11 cellular contexts compared by ENCODE assay signal in the genomic region with DNA sequence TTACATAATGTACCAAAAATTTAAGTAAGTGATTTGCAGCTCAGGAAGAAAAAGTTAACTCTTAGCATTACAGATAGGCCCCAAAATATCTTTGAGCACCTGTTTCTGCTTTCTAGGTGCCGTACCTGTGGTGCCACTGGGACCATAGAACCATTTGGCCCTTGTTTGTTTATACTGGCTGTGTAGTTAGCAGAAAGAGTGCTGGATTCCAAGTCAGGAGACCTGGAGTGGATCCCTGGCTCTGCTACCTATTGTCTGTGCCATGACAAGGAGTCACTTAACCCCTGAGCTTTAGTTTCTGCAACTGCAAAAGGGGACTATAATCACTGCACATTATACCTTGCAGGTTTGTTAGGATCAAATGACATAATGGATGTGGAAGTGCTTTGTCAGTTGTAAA.
DNase-seq lines count a peak whose midpoint lies in the region; ATAC-seq lines count a peak whose summit lies in the region.
"Had no signal": no experiment of that assay in that cellular context is flagged by ENCODE, and none has a peak within 500 bp of the region (broad histone marks: within the 10 kb centered on the region; RNA-seq: fewer than 3 reads in every experiment).

No MANE protein-coding gene starts in this region.

- ATAC-seq in left lobe of liver: peak; percentile 68
- ATAC-seq in HG03175 (IDR thresholded peaks at IDR 0.05; ENCODE audit: unreplicated experiment): no peak
- ATAC-seq: CD8-positive, alpha-beta T cell; GM12878 had no signal

- DNase-seq in NCI-H2029 treated with DMSO at 0.1 percent for 48 hours (lab: John Stamatoyannopoulos, UW) (peak; percentile 7), NCI-H2029 (lab: John Stamatoyannopoulos, UW) (no peak), NCI-H748 treated with DMSO at 0.1 percent for 48 hours (lab: John Stamatoyannopoulos, UW) (peak; percentile 11), left lobe of liver (ENCODE audit: low spot score) (no peak), cerebellum (ENCODE audit: low spot score) (no peak)
- DNase-seq: Calu3; CD8-positive, alpha-beta T cell; DMS79 treated with DMSO at 0.1 percent for 48 hours; GM23248 had no signal

Comparison
In these comparisons a context has a peak if more than half of its experiments do, and no peak if none do; other contexts are left out.
1. DNase-seq: peak in NCI-H2029 treated with DMSO at 0.1 percent for 48 hours (single experiment) and NCI-H748 treated with DMSO at 0.1 percent for 48 hours (single experiment); none in NCI-H2029 (single experiment), left lobe of liver (single experiment) and cerebellum (single experiment).